In genomic region chr6:96939019-96939805, GRCh38 we compare ENCODE assay signal across 9 cellular contexts. TPM values are rescaled to one million over a fixed set of nuclear protein-coding genes. Genes with fewer than 3 reads are reported as not detected.
A peak's percentile ranks its signal among the peaks of the same experiment; 100 is the strongest.
DNase-seq lines count a peak whose midpoint lies in the region; ATAC-seq and TF ChIP-seq lines count a peak whose summit lies in the region.
"Had no signal": no experiment of that assay in that cellular context is flagged by ENCODE, and none has a peak within 500 bp of the region (broad histone marks: within the 10 kb centered on the region; RNA-seq: fewer than 3 reads in every experiment).

No MANE protein-coding gene starts in this region.

- no peaks in the 10 kb centered on the region for H3K36me3 Mint-ChIP-seq in activated T-helper 17 cell treated with anti-CD3 and anti-CD28 coated beads, Interleukin-2, amount 50 U/mL, for 72 hours (ENCODE audit: low read depth)

- no peak overlapping the region for H3K27ac ChIP-seq in effector memory CD4-positive, alpha-beta T cell (ENCODE audit: insufficient read depth, low read length, poor library complexity, severe bottlenecking)

- H3K27ac Mint-ChIP-seq in activated T-helper 17 cell treated with anti-CD3 and anti-CD28 coated beads, Interleukin-2, amount 50 U/mL, for 72 hours = peak overlapping the region; percentile 55

- H3K4me3 ChIP-seq in effector memory CD4-positive, alpha-beta T cell (ENCODE audit: insufficient read depth, low read depth, low read length, poor library complexity, severe bottlenecking) = no peak overlapping the region

- H3K9me3 Mint-ChIP-seq in activated T-helper 17 cell treated with anti-CD3 and anti-CD28 coated beads, Interleukin-2, amount 50 U/mL, for 72 hours = no peaks in the 10 kb centered on the region

- H3K9me3 ChIP-seq in effector memory CD4-positive, alpha-beta T cell (ENCODE audit: control insufficient read depth, low read length) = no peaks in the 10 kb centered on the region

- peaks cover 6% of the 10 kb centered on the region for H3K4me1 Mint-ChIP-seq in activated T-helper 17 cell treated with anti-CD3 and anti-CD28 coated beads, Interleukin-2, amount 50 U/mL, for 72 hours

- H3K27me3 Mint-ChIP-seq in activated T-helper 17 cell treated with anti-CD3 and anti-CD28 coated beads, Interleukin-2, amount 50 U/mL, for 72 hours = no peaks in the 10 kb centered on the region

- no peak for TF ChIP-seq CTCF in GM10266 (IDR thresholded peaks at IDR 0.05; ENCODE audit: control insufficient read depth, insufficient read depth, low read depth, missing control alignments)

- H3K36me3 ChIP-seq in effector memory CD4-positive, alpha-beta T cell (ENCODE audit: control insufficient read depth, insufficient read depth, low read length) = no peaks in the 10 kb centered on the region

- DNase-seq in Ammon's horn (ENCODE audit: low spot score) (peak; percentile 79), HS-27A (ENCODE audit: low read depth) (peak; percentile 78), kidney glomerular epithelial cell (lab: John Stamatoyannopoulos, UW) (peak; percentile 92), SIG-M5 (lab: John Stamatoyannopoulos, UW) (no peak), GM10266 (ENCODE audit: extremely low spot score) (no peak)
- no peak for DNase-seq in effector memory CD4-positive, alpha-beta T cell
- DNase-seq: NCI-H1436 had no signal

- H3K4me3 Mint-ChIP-seq in activated T-helper 17 cell treated with anti-CD3 and anti-CD28 coated beads, Interleukin-2, amount 50 U/mL, for 72 hours = no peak overlapping the region

- H3K27me3 ChIP-seq in effector memory CD4-positive, alpha-beta T cell (replicated peaks; ENCODE audit: control insufficient read depth, insufficient read depth, low read length, poor library complexity, severe bottlenecking) = no peaks in the 10 kb centered on the region

- ATAC-seq in activated T-helper 17 cell treated with anti-CD3 and anti-CD28 coated beads, Interleukin-2, amount 50 U/mL, for 72 hours (replicated peaks) = peak; percentile 87
- no peak for ATAC-seq in HG03521 (IDR thresholded peaks at IDR 0.05; ENCODE audit: unreplicated experiment)

- no peaks in the 10 kb centered on the region for H3K4me1 ChIP-seq in effector memory CD4-positive, alpha-beta T cell (ENCODE audit: control insufficient read depth, insufficient read depth, low read length, poor library complexity, severe bottlenecking)

RNA-seq across cellular contexts. Expression of gene KLHL32, which starts 14.7 kb away (rescaled TPM):
- total RNA-seq in activated T-helper 17 cell treated with anti-CD3 and anti-CD28 coated beads, Interleukin-2, amount 50 U/mL, for 72 hours = 1 to 10 TPM; 1.6 to 3.0 TPM

RNA-seq across cellular contexts. Expression of gene NDUFAF4, which starts 41.5 kb away (rescaled TPM):
- 10 to 100 TPM; 20.2 to 44.1 TPM for total RNA-seq in activated T-helper 17 cell treated with anti-CD3 and anti-CD28 coated beads, Interleukin-2, amount 50 U/mL, for 72 hours

Comparison
In these comparisons a context has a peak if more than half of its experiments do, and no peak if none do; other contexts are left out.
1. DNase-seq: peak in Ammon's horn (single experiment), HS-27A (single experiment) and kidney glomerular epithelial cell (single experiment); none in SIG-M5 (single experiment), GM10266 (single experiment) and effector memory CD4-positive, alpha-beta T cell (0 of 3).